Comparison of ENCODE assay signal across 25 cellular contexts in the genomic region with DNA sequence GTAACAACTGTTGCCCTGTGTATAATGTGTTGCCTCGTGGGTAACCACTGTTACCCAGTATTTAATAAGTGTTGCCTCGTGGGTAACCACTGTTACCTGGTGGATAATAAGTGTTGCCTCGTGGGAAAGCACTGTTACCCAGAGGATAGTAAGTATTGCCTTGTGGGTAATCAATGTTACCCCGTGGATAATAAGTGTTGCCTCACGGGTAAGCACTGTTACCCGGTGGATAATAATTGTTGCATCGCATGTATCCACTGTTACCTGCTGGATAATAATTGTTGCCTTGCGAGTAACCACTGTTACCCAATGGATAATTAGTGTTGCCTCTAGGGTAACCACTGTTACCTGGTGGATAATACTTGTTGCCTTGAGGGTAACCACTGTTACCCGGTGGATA. TPM values are rescaled to one million over a fixed set of nuclear protein-coding genes. Genes with fewer than 3 reads are reported as not detected.
"Had no signal": no experiment of that assay in that cellular context is flagged by ENCODE, and none has a peak within 500 bp of the region (broad histone marks: within the 10 kb centered on the region; RNA-seq: fewer than 3 reads in every experiment).

No MANE protein-coding gene starts in this region.

- H3K9me3 ChIP-seq: SJSA1 had no signal

- H3K4me1 ChIP-seq: SJSA1 had no signal

- H3K4me3 ChIP-seq: K562, SJSA1, SK-N-MC had no signal

- ATAC-seq: K562 had no signal

- FAIRE-seq: K562, RCC 7860 had no signal

- H3K9ac ChIP-seq: KMS-11 had no signal

- H3K27ac ChIP-seq: HL-60, KMS-11, SJSA1, SK-N-MC had no signal

- DNase-seq: Kasumi-1, MM.1S, NCI-H1092 treated with DMSO at 0.1 percent for 48 hours, NCI-H1436, NCI-H187, NCI-H2029, NCI-H2081 treated with DMSO at 0.1 percent for 48 hours, NCI-H2171, NCI-H226, NCI-H446, NCI-H510A, NCI-H524 treated with DMSO at 0.1 percent for 48 hours, NCI-H69, NCI-H774, Right ventricle myocardium superior, RPMI8226, SIG-M5 had no signal

- H3K36me3 ChIP-seq: SJSA1 had no signal

- H3K27me3 ChIP-seq: SJSA1 had no signal

- H3K4me2 ChIP-seq: KMS-11 had no signal

RNA-seq across cellular contexts. Expression of gene NXPE4, which starts 17.1 kb away (rescaled TPM):
- total RNA-seq: K562, M059J, Right ventricle myocardium superior, SJSA1 had no signal
- polyA plus RNA-seq: IgD-negative memory B cell, K562 had no signal

RNA-seq across cellular contexts. Expression of gene NXPE1, which starts 53.0 kb away (rescaled TPM):
- total RNA-seq: K562, M059J, Right ventricle myocardium superior, SJSA1 had no signal
- polyA plus RNA-seq: IgD-negative memory B cell, K562 had no signal
